Comparison of ENCODE assay signal across 36 cellular contexts in genomic region chr6:39499053-39499452, GRCh38.
DNase-seq lines count a peak whose midpoint lies in the region; ATAC-seq, FAIRE-seq and TF ChIP-seq lines count a peak whose summit lies in the region.
"Had no signal": no experiment of that assay in that cellular context is flagged by ENCODE, and none has a peak within 500 bp of the region (broad histone marks: within the 10 kb centered on the region; RNA-seq: fewer than 3 reads in every experiment).

No MANE protein-coding gene starts in this region.

- POLR2A ChIA-PET in K562 (lab: Yijun Ruan, JAX): interaction anchor here (0.7 kb wide), 1 partner anchor 9 kb away, joined by 4 read pairs; no protein-coding TSS in a partner anchor

- H3K27ac ChIP-seq in K562 (ENCODE audit: extremely low read depth, low read depth, low read length): no peak overlapping the region
- no peak overlapping the region for H3K27ac ChIP-seq in mesenchymal stem cell (ENCODE audit: low read length, poor library complexity, severe bottlenecking)
- H3K27ac ChIP-seq in trophoblast cell (ENCODE audit: low read depth, low read length): no peak overlapping the region
- H3K27ac ChIP-seq: 22Rv1; A549; BLaER1; BLaER1 treated with 17β-estradiol and CSF1 and Interleukin-3, amounts not matched to agents 10 nM and 100 nM; C4-2B had no signal

- no peak for TF ChIP-seq RAD21 in K562 (CRISPR knock-in tag; conservative IDR thresholded peaks at IDR 0.05 in 1 of 2, IDR thresholded peaks at IDR 0.05 in 1 of 2)

- no peak overlapping the region for H3K4me3 Mint-ChIP-seq in osteocyte (ENCODE audit: unreplicated experiment)
- H3K4me3 Mint-ChIP-seq: B cell; CD14-positive monocyte; CD4-positive, alpha-beta memory T cell; CD4-positive, alpha-beta T cell; CD4-positive, CD25-positive, alpha-beta regulatory T cell; CD8-positive, alpha-beta memory T cell; CD8-positive, alpha-beta T cell had no signal

- H4K91ac ChIP-seq in mesenchymal stem cell (ENCODE audit: low read length) (peak overlapping the region; percentile 49), trophoblast cell (ENCODE audit: low read depth, low read length) (no peak overlapping the region)

- H3K9ac ChIP-seq in K562 (ENCODE audit: insufficient read depth in 1 of 2, low read depth in 2 of 2, low read length in 2 of 2) (no peak overlapping the region), mesenchymal stem cell (ENCODE audit: low read length) (no peak overlapping the region), trophoblast cell (ENCODE audit: low read length) (no peak overlapping the region)
- H3K9ac ChIP-seq: BLaER1; BLaER1 treated with 17β-estradiol and CSF1 and Interleukin-3, amounts not matched to agents 10 nM and 100 nM had no signal

- H3K79me2 ChIP-seq in K562 (ENCODE audit: control insufficient read depth, insufficient read depth, low read length) (no peaks in the 10 kb centered on the region), trophoblast cell (ENCODE audit: control insufficient read depth, insufficient read depth, low read length, poor library complexity) (no peaks in the 10 kb centered on the region)

- no TSS peak for BruUV-seq in K562 (replicated peaks; lab: Mats Ljungman, UMichigan)

- H2BK15ac ChIP-seq in mesenchymal stem cell (ENCODE audit: low read depth, poor library complexity, severe bottlenecking): peak overlapping the region; percentile 40

- TF ChIP-seq CTCF in K562 (IDR thresholded peaks at IDR 0.05 in 2 of 3, conservative IDR thresholded peaks at IDR 0.05 in 1 of 3; ENCODE audit: insufficient read depth in 2 of 3, low read depth in 1 of 3, low read length in 3 of 3) (no peak), osteocyte (IDR thresholded peaks at IDR 0.05) (no peak)

- no peak overlapping the region for H3K23ac ChIP-seq in mesenchymal stem cell (ENCODE audit: low read length in 2 of 2)
- no peak overlapping the region for H3K23ac ChIP-seq in trophoblast cell (ENCODE audit: low read length)

- H3K36me3 ChIP-seq in K562 (ENCODE audit: control insufficient read depth, insufficient read depth, low read length) (no peaks in the 10 kb centered on the region), mesenchymal stem cell (ENCODE audit: control insufficient read depth in 1 of 2, insufficient read depth in 2 of 2, low read depth in 1 of 2, low read length in 2 of 2) (no peaks in the 10 kb centered on the region), trophoblast cell (ENCODE audit: control insufficient read depth in 1 of 2, insufficient read depth in 2 of 2, low read length in 2 of 2) (no peaks in the 10 kb centered on the region)
- H3K36me3 ChIP-seq: BE2C; BLaER1; BLaER1 treated with 17β-estradiol and CSF1 and Interleukin-3, amounts not matched to agents 10 nM and 100 nM had no signal

- DNase-seq in K562 (ENCODE audit: extremely low read depth in 1 of 4, low spot score in 3 of 4) (no peak), mesenchymal stem cell (no peak), osteocyte (ENCODE audit: extremely low spot score, unreplicated experiment) (no peak), trophoblast cell (peak; percentile 85), NCI-H748 treated with DMSO at 0.1 percent for 48 hours (lab: John Stamatoyannopoulos, UW) (no peak)
- DNase-seq: 8988T; ACHN; AML-193; BE2C; C1 segment of cervical spinal cord; Caco-2; Calu3; CD4-positive, alpha-beta memory T cell; CD4-positive, alpha-beta T cell; CD4-positive, CD25-positive, alpha-beta regulatory T cell; CD8-positive, alpha-beta memory T cell; CD8-positive, alpha-beta T cell; COR-L47; DMS 273 treated with DMSO at 0.1 percent for 48 hours; DMS153; DMS79; DMS79 treated with DMSO at 0.1 percent for 48 hours; DND-41; EL had no signal

- H3K4me1 Mint-ChIP-seq in osteocyte (ENCODE audit: unreplicated experiment): peaks cover 7% of the 10 kb centered on the region
- H3K4me1 Mint-ChIP-seq: B cell; CD14-positive monocyte; CD4-positive, alpha-beta memory T cell; CD4-positive, CD25-positive, alpha-beta regulatory T cell; CD8-positive, alpha-beta memory T cell had no signal

- peaks cover 8% of the 10 kb centered on the region for H3K27me3 Mint-ChIP-seq in osteocyte (ENCODE audit: unreplicated experiment)

- ATAC-seq in K562 (no peak), HG02642 (IDR thresholded peaks at IDR 0.05; ENCODE audit: poor library complexity, unreplicated experiment) (no peak), HG02610 (IDR thresholded peaks at IDR 0.05; ENCODE audit: unreplicated experiment) (no peak), GM19023 (IDR thresholded peaks at IDR 0.05; ENCODE audit: unreplicated experiment) (no peak)
- ATAC-seq: A549; CD8-positive, alpha-beta T cell had no signal

- H3K36me3 Mint-ChIP-seq in osteocyte (ENCODE audit: unreplicated experiment): peaks cover 17% of the 10 kb centered on the region
- H3K36me3 Mint-ChIP-seq: CD14-positive monocyte; CD4-positive, CD25-positive, alpha-beta regulatory T cell; CD8-positive, alpha-beta T cell had no signal

- no peak overlapping the region for H3K4me3 ChIP-seq in K562
- H3K4me3 ChIP-seq in mesenchymal stem cell (ENCODE audit: insufficient read depth in 1 of 2, low read depth in 1 of 2, low read length in 2 of 2): no peak overlapping the region
- H3K4me3 ChIP-seq in trophoblast cell (ENCODE audit: low read depth, low read length): no peak overlapping the region
- H3K4me3 ChIP-seq: A549; BLaER1; BLaER1 treated with 17β-estradiol and CSF1 and Interleukin-3, amounts not matched to agents 10 nM and 100 nM had no signal

- H4K20me1 ChIP-seq in K562 (replicated peaks; ENCODE audit: control insufficient read depth, insufficient read depth, low read length): no peaks in the 10 kb centered on the region
- H4K20me1 ChIP-seq: BLaER1; BLaER1 treated with 17β-estradiol and CSF1 and Interleukin-3, amounts not matched to agents 10 nM and 100 nM had no signal

- H3K4ac ChIP-seq in mesenchymal stem cell (ENCODE audit: low read depth in 1 of 2, low read length in 2 of 2) (no peak overlapping the region), trophoblast cell (ENCODE audit: low read depth, low read length) (no peak overlapping the region)

- H3K27me3 ChIP-seq in K562 (ENCODE audit: control insufficient read depth in 2 of 2, insufficient read depth in 2 of 2, low read length in 2 of 2): peaks cover 0 to 4% of the 10 kb centered on the region in 2 experiments; a peak in 2 of 5 replicates
- no peaks in the 10 kb centered on the region for H3K27me3 ChIP-seq in mesenchymal stem cell (ENCODE audit: control insufficient read depth in 1 of 2, insufficient read depth in 1 of 2, low read length in 2 of 2)
- no peaks in the 10 kb centered on the region for H3K27me3 ChIP-seq in trophoblast cell (ENCODE audit: insufficient read depth, low read length)
- H3K27me3 ChIP-seq: BE2C; BLaER1; BLaER1 treated with 17β-estradiol and CSF1 and Interleukin-3, amounts not matched to agents 10 nM and 100 nM had no signal

- TF ChIP-seq POLR2A in K562 (conservative IDR thresholded peaks at IDR 0.05): no peak

- H4K8ac ChIP-seq in mesenchymal stem cell (ENCODE audit: low read length) (no peak overlapping the region), trophoblast cell (ENCODE audit: low read depth, low read length) (no peak overlapping the region)

- no peak for TF ChIP-seq EP300 in K562 (IDR thresholded peaks at IDR 0.05; ENCODE audit: low read length)

- no peak overlapping the region for H3K4me2 ChIP-seq in K562 (ENCODE audit: insufficient read depth, low read length)
- no peak overlapping the region for H3K4me2 ChIP-seq in mesenchymal stem cell (ENCODE audit: low read length, poor library complexity, severe bottlenecking)
- no peak overlapping the region for H3K4me2 ChIP-seq in trophoblast cell (ENCODE audit: low read length)
- H3K4me2 ChIP-seq: A549; BLaER1; BLaER1 treated with 17β-estradiol and CSF1 and Interleukin-3, amounts not matched to agents 10 nM and 100 nM had no signal

- FAIRE-seq in K562 (lab: Jason Lieb, UNC): no peak
- FAIRE-seq: A204.1, A549, D721Med had no signal

- H3K79me1 ChIP-seq in mesenchymal stem cell (replicated peaks; ENCODE audit: low read length, poor library complexity, severe bottlenecking): no peaks in the 10 kb centered on the region
- no peaks in the 10 kb centered on the region for H3K79me1 ChIP-seq in trophoblast cell (ENCODE audit: low read length)

- peaks cover 27% of the 10 kb centered on the region for H3K9me3 Mint-ChIP-seq in osteocyte (ENCODE audit: unreplicated experiment)

- H2BK12ac ChIP-seq in mesenchymal stem cell (ENCODE audit: low read length in 2 of 2) (no peak overlapping the region), trophoblast cell (ENCODE audit: low read length) (no peak overlapping the region)

- H2AK5ac ChIP-seq in mesenchymal stem cell (ENCODE audit: low read length, severe bottlenecking) (no peak overlapping the region), trophoblast cell (ENCODE audit: low read length) (no peak overlapping the region)

- H3K18ac ChIP-seq in mesenchymal stem cell (ENCODE audit: low read depth in 1 of 2, low read length in 2 of 2): peak overlapping the region in 1 of 2 experiments; percentile 19
- H3K18ac ChIP-seq in trophoblast cell (ENCODE audit: low read length): no peak overlapping the region

- H4K12ac ChIP-seq in trophoblast cell (ENCODE audit: low read depth, low read length): no peak overlapping the region

- H3K9me3 ChIP-seq in K562 (replicated peaks; ENCODE audit: control insufficient read depth, insufficient read depth, low read depth, low read length) (no peaks in the 10 kb centered on the region), mesenchymal stem cell (ENCODE audit: control insufficient read depth, low read length) (peaks cover 37% of the 10 kb centered on the region), trophoblast cell (ENCODE audit: insufficient read depth, low read depth, low read length) (no peaks in the 10 kb centered on the region)
- H3K9me3 ChIP-seq: A549, BE2C, Caco-2 had no signal

- H3K14ac ChIP-seq in mesenchymal stem cell (ENCODE audit: low read length in 2 of 2) (no peak overlapping the region), trophoblast cell (ENCODE audit: low read length) (no peak overlapping the region)

- peak overlapping the region; percentile 46 for H3K27ac Mint-ChIP-seq in osteocyte (ENCODE audit: unreplicated experiment)
- H3K27ac Mint-ChIP-seq: B cell; CD14-positive monocyte; CD4-positive, alpha-beta T cell; CD4-positive, CD25-positive, alpha-beta regulatory T cell; CD8-positive, alpha-beta memory T cell; CD8-positive, alpha-beta T cell had no signal

- H2BK120ac ChIP-seq in mesenchymal stem cell (ENCODE audit: low read depth, low read length) (no peak overlapping the region), trophoblast cell (ENCODE audit: insufficient read depth, low read length, poor library complexity) (no peak overlapping the region)

- H3K9me1 ChIP-seq in K562 (ENCODE audit: control insufficient read depth, insufficient read depth, low read length): no peaks in the 10 kb centered on the region

- no peak overlapping the region for H2BK5ac ChIP-seq in mesenchymal stem cell (ENCODE audit: low read depth, low read length, poor library complexity, severe bottlenecking)
- no peak overlapping the region for H2BK5ac ChIP-seq in trophoblast cell (ENCODE audit: low read depth, low read length, poor library complexity)

- intact Hi-C loops in K562 (cut with micrococcal nuclease): no loop called here

- H3K4me1 ChIP-seq in K562 (replicated peaks in 1 of 2; ENCODE audit: control insufficient read depth in 2 of 2, insufficient read depth in 2 of 2, low read length in 2 of 2): no peaks in the 10 kb centered on the region
- peaks cover 2% of the 10 kb centered on the region for H3K4me1 ChIP-seq in mesenchymal stem cell (ENCODE audit: control insufficient read depth, insufficient read depth, low read depth, low read length)
- peaks cover 0 to 5% of the 10 kb centered on the region in 2 experiments for H3K4me1 ChIP-seq in trophoblast cell (ENCODE audit: control insufficient read depth in 1 of 2, insufficient read depth in 2 of 2, low read length in 2 of 2)
- H3K4me1 ChIP-seq: A549; BE2C; BLaER1; BLaER1 treated with 17β-estradiol and CSF1 and Interleukin-3, amounts not matched to agents 10 nM and 100 nM; Caco-2 had no signal

- H2AFZ ChIP-seq in K562 (ENCODE audit: low read depth, low read length) (no peak overlapping the region), mesenchymal stem cell (ENCODE audit: low read depth, low read length) (no peak overlapping the region), trophoblast cell (ENCODE audit: insufficient read depth, low read length, poor library complexity) (no peak overlapping the region)

- in situ Hi-C loops in K562 (cut with MboI): no loop called here

- CTCF ChIA-PET in K562 (lab: Yijun Ruan, JAX; ENCODE audit: low intra/inter-chr PET ratio): no interaction called here

Comparison
In these comparisons a context has a peak if more than half of its experiments do, and no peak if none do; other contexts are left out.
1. DNase-seq: peak in trophoblast cell (2 of 2); none in K562 (0 of 4), mesenchymal stem cell (single experiment), osteocyte (single experiment) and NCI-H748 treated with DMSO at 0.1 percent for 48 hours (single experiment).